ENCODE assay signal across 5 cellular contexts in genomic region chr13:96449920-96450319, GRCh38.
"Had no signal": no experiment of that assay in that cellular context is flagged by ENCODE, and none has a peak within 500 bp of the region (broad histone marks: within the 10 kb centered on the region; RNA-seq: fewer than 3 reads in every experiment).

No MANE protein-coding gene starts in this region.

- DNase-seq: IMR-90, KBM-7 had no signal

- H3K27ac ChIP-seq: HL-60 had no signal

- ATAC-seq: HepG2, K562 had no signal

- H3K4me3 ChIP-seq: K562 had no signal
